ENCODE assay signal across 15 cellular contexts in genomic region chrX:154049209-154050112, GRCh38. TPM values are rescaled to one million over a fixed set of nuclear protein-coding genes. Genes with fewer than 3 reads are reported as not detected.
DNase-seq lines count a peak whose midpoint lies in the region; ATAC-seq and TF ChIP-seq lines count a peak whose summit lies in the region.
"Had no signal": no experiment of that assay in that cellular context is flagged by ENCODE, and none has a peak within 500 bp of the region (broad histone marks: within the 10 kb centered on the region; RNA-seq: fewer than 3 reads in every experiment).

No MANE protein-coding gene starts in this region.

- 61 to 67% methylated on average over 4 to 13 of the region's 13 CpGs for WGBS in tibial nerve, 2 donors

- H3K9me3 ChIP-seq in muscle layer of colon (ENCODE audit: low read length): no peaks in the 10 kb centered on the region
- H3K9me3 ChIP-seq in tibial nerve: no peaks in the 10 kb centered on the region

- no peak for DNase-seq in Right ventricle myocardium superior
- DNase-seq in Right ventricle myocardium inferior (ENCODE audit: missing footprints): no peak
- DNase-seq in activated T-helper 2 cell treated with anti-CD3 and anti-CD28 coated beads, Interferon-gamma antibody, Interleukin-2, Interleukin-4, amounts not matched to agents 10 μg/mL and 5 μg/mL and 100 μg/mL, durations not matched to agents 14 hours and 24 hours and 36 hours (ENCODE audit: low spot score): no peak
- DNase-seq in tibial nerve (ENCODE audit: low spot score in 2 of 2): no peak
- DNase-seq in brain microvascular endothelial cell: no peak
- DNase-seq in iPS-NIHi7 (ENCODE audit: extremely low spot score): no peak
- DNase-seq: activated CD4-positive, CD25-positive, alpha-beta regulatory T cell; cerebellar nuclear complex; erythroblast; IMR-90; NCI-H1092 treated with DMSO at 0.1 percent for 48 hours; NCI-H226 had no signal

- H3K9me3 Mint-ChIP-seq in activated T-helper 2 cell treated with anti-CD3 and anti-CD28 coated beads, Interferon-gamma antibody, Interleukin-2, Interleukin-4, amounts not matched to agents 10 μg/mL and 5 μg/mL and 100 μg/mL, durations not matched to agents 14 hours and 24 hours and 36 hours: no peaks in the 10 kb centered on the region

- no peak for TF ChIP-seq EP300 in tibial nerve (IDR thresholded peaks at IDR 0.05)

- no peak overlapping the region for H3K9ac ChIP-seq in muscle layer of colon (ENCODE audit: low read length)

- in situ Hi-C loops in brain microvascular endothelial cell (cut with HindIII; ENCODE audit: low pct_ligation_motif_present, low sequenced_read_pairs): no loop called here

- H3K27ac ChIP-seq in muscle layer of colon (ENCODE audit: low read depth, low read length) (peak overlapping the region; percentile 60), tibial nerve (peak overlapping the region in 3 of 4 donors; percentile 26 to 39 (median 38)), brain microvascular endothelial cell (no peak overlapping the region)

- peak overlapping the region in 1 of 2 donors; percentile 6 for H3K4me3 ChIP-seq in muscle layer of colon (ENCODE audit: low read depth in 1 of 2, low read length in 2 of 2)
- no peak overlapping the region for H3K4me3 ChIP-seq in tibial nerve
- H3K4me3 ChIP-seq in brain microvascular endothelial cell (ENCODE audit: low read depth, low read length): no peak overlapping the region
- H3K4me3 ChIP-seq: lung had no signal

- H3K36me3 ChIP-seq in muscle layer of colon (ENCODE audit: insufficient read depth, low read length) (peaks cover 5% of the 10 kb centered on the region), tibial nerve (no peaks in the 10 kb centered on the region), brain microvascular endothelial cell (replicated peaks) (no peaks in the 10 kb centered on the region)

- no peak overlapping the region for H3K4me3 Mint-ChIP-seq in activated T-helper 2 cell treated with anti-CD3 and anti-CD28 coated beads, Interferon-gamma antibody, Interleukin-2, Interleukin-4, amounts not matched to agents 10 μg/mL and 5 μg/mL and 100 μg/mL, durations not matched to agents 14 hours and 24 hours and 36 hours (ENCODE audit: low read depth)

- H3K36me3 Mint-ChIP-seq in activated T-helper 2 cell treated with anti-CD3 and anti-CD28 coated beads, Interferon-gamma antibody, Interleukin-2, Interleukin-4, amounts not matched to agents 10 μg/mL and 5 μg/mL and 100 μg/mL, durations not matched to agents 14 hours and 24 hours and 36 hours (ENCODE audit: low read depth): peaks cover 42% of the 10 kb centered on the region

- TF ChIP-seq CTCF in tibial nerve (IDR thresholded peaks at IDR 0.05): no peak
- TF ChIP-seq CTCF in brain microvascular endothelial cell (IDR thresholded peaks at IDR 0.05; ENCODE audit: low read depth, low read length, missing control alignments): no peak

- H3K27me3 ChIP-seq in muscle layer of colon (ENCODE audit: control insufficient read depth in 1 of 2, insufficient read depth in 2 of 2, low read length in 2 of 2) (no peaks in the 10 kb centered on the region), tibial nerve (no peaks in the 10 kb centered on the region), brain microvascular endothelial cell (replicated peaks) (no peaks in the 10 kb centered on the region)

- H3K27me3 Mint-ChIP-seq in activated T-helper 2 cell treated with anti-CD3 and anti-CD28 coated beads, Interferon-gamma antibody, Interleukin-2, Interleukin-4, amounts not matched to agents 10 μg/mL and 5 μg/mL and 100 μg/mL, durations not matched to agents 14 hours and 24 hours and 36 hours (ENCODE audit: low read depth): no peaks in the 10 kb centered on the region

- intact Hi-C loops in Right ventricle myocardium superior (cut with DNase I): loop anchor here (5.0 to 10.0 kb wide), 2 partner anchors 32 to 45 kb away; partner anchors contain the start of genes IRAK1 and MECP2
- intact Hi-C loops in Right ventricle myocardium inferior (cut with DNase I): loop anchor here (5.0 kb wide), 2 partner anchors 33 to 37 kb away; no protein-coding TSS in a partner anchor
- intact Hi-C loops in activated T-helper 2 cell treated with anti-CD3 and anti-CD28 coated beads, Interferon-gamma antibody, Interleukin-2, Interleukin-4, amounts not matched to agents 10 μg/mL and 5 μg/mL and 100 μg/mL, durations not matched to agents 14 hours and 24 hours and 36 hours (cut with micrococcal nuclease): no loop called here

- peaks cover 68% of the 10 kb centered on the region for H3K4me1 ChIP-seq in muscle layer of colon (ENCODE audit: insufficient read depth, low read length)
- peaks cover 0 to 83% (median 16%) of the 10 kb centered on the region in 4 donors for H3K4me1 ChIP-seq in tibial nerve

- H3K27ac Mint-ChIP-seq in activated T-helper 2 cell treated with anti-CD3 and anti-CD28 coated beads, Interferon-gamma antibody, Interleukin-2, Interleukin-4, amounts not matched to agents 10 μg/mL and 5 μg/mL and 100 μg/mL, durations not matched to agents 14 hours and 24 hours and 36 hours: peak overlapping the region; percentile 22

- peaks cover 22% of the 10 kb centered on the region for H3K4me1 Mint-ChIP-seq in activated T-helper 2 cell treated with anti-CD3 and anti-CD28 coated beads, Interferon-gamma antibody, Interleukin-2, Interleukin-4, amounts not matched to agents 10 μg/mL and 5 μg/mL and 100 μg/mL, durations not matched to agents 14 hours and 24 hours and 36 hours (ENCODE audit: low read depth)

- peak; percentile 7 for ATAC-seq in Right ventricle myocardium superior (ENCODE audit: poor library complexity)
- ATAC-seq in Right ventricle myocardium inferior: no peak
- no peak for ATAC-seq in GM21423 (IDR thresholded peaks at IDR 0.05; ENCODE audit: unreplicated experiment)

- no peak for TF ChIP-seq POLR2A in tibial nerve (IDR thresholded peaks at IDR 0.05)

RNA-seq across cellular contexts. Expression of gene IRAK1, which starts 29.8 kb away (rescaled TPM):
- total RNA-seq in Right ventricle myocardium superior (34.2 TPM), Right ventricle myocardium inferior (38.6 TPM), tibial nerve (100 to 1,000 TPM in 1 of 4 donors, 10 to 100 TPM in 3; 50.7 to 127 (median 64.4) TPM)
- 150 and 151 TPM in 2 replicates for total RNA-seq in activated T-helper 2 cell treated with anti-CD3 and anti-CD28 coated beads, Interferon-gamma antibody, Interleukin-2, Interleukin-4, amounts not matched to agents 10 μg/mL and 5 μg/mL and 100 μg/mL, durations not matched to agents 14 hours and 24 hours and 36 hours

RNA-seq across cellular contexts. Expression of gene MECP2, which starts 48.1 kb away (rescaled TPM):
- total RNA-seq in Right ventricle myocardium superior (30.5 TPM), Right ventricle myocardium inferior (32.8 TPM), tibial nerve (10 to 100 TPM; 71.6 to 96.5 (median 83.1) TPM)
- total RNA-seq in activated T-helper 2 cell treated with anti-CD3 and anti-CD28 coated beads, Interferon-gamma antibody, Interleukin-2, Interleukin-4, amounts not matched to agents 10 μg/mL and 5 μg/mL and 100 μg/mL, durations not matched to agents 14 hours and 24 hours and 36 hours: 58.2 and 58.4 TPM in 2 replicates
